In genomic region chr5:159953609-159954008, GRCh38 we compare ENCODE assay signal across 27 cellular contexts. TPM values are rescaled to one million over a fixed set of nuclear protein-coding genes. Genes with fewer than 3 reads are reported as not detected.
"Had no signal": no experiment of that assay in that cellular context is flagged by ENCODE, and none has a peak within 500 bp of the region (broad histone marks: within the 10 kb centered on the region; RNA-seq: fewer than 3 reads in every experiment).

No MANE protein-coding gene starts in this region.

- H3K27ac Mint-ChIP-seq: naive thymus-derived CD8-positive, alpha-beta T cell; natural killer cell treated with Interleukin-12 subunit alpha and Interleukin-12 subunit beta and Interleukin-15 and Interleukin-18, amount 100 ng/mL, for 72 hours; stimulated activated effector memory CD8-positive, alpha-beta T cell treated with anti-CD3 and anti-CD28 coated beads, Interleukin-12 subunit alpha, Interleukin-12 subunit beta, amount 100 ng/mL, for 72 hours; stimulated activated naive B cell treated with anti-CD40 and anti-IgM and Interleukin-4, amounts not matched to agents 10 μg/mL and 1 μg/mL and 100 μg/mL, for 72 hours; stimulated activated naive CD8-positive, alpha-beta T cell treated with anti-CD3 and anti-CD28 coated beads, Interleukin-15, Interleukin-2, amounts not matched to agents 100 ng/mL and 50 ng/mL, for 24 hours had no signal

- H3K36me3 ChIP-seq: neutrophil, ovary, sigmoid colon, stomach, thoracic aorta, thyroid gland, tibial nerve, upper lobe of left lung, vagina had no signal

- H3K9ac ChIP-seq: parathyroid adenoma had no signal

- H3K4me1 Mint-ChIP-seq: naive thymus-derived CD8-positive, alpha-beta T cell; stimulated activated effector memory CD8-positive, alpha-beta T cell treated with anti-CD3 and anti-CD28 coated beads, Interleukin-12 subunit alpha, Interleukin-12 subunit beta, amount 100 ng/mL, for 72 hours; stimulated activated naive B cell treated with anti-CD40 and anti-IgM and Interleukin-4, amounts not matched to agents 10 μg/mL and 1 μg/mL and 100 μg/mL, for 72 hours had no signal

- H3K9me3 Mint-ChIP-seq: naive thymus-derived CD8-positive, alpha-beta T cell; natural killer cell treated with Interleukin-12 subunit alpha and Interleukin-12 subunit beta and Interleukin-15 and Interleukin-18, amount 100 ng/mL, for 72 hours; stimulated activated effector memory CD8-positive, alpha-beta T cell treated with anti-CD3 and anti-CD28 coated beads, Interleukin-12 subunit alpha, Interleukin-12 subunit beta, amount 100 ng/mL, for 72 hours; stimulated activated naive B cell treated with anti-CD40 and anti-IgM and Interleukin-4, amounts not matched to agents 10 μg/mL and 1 μg/mL and 100 μg/mL, for 72 hours; stimulated activated naive CD8-positive, alpha-beta T cell treated with anti-CD3 and anti-CD28 coated beads, Interleukin-15, Interleukin-2, amounts not matched to agents 100 ng/mL and 50 ng/mL, for 24 hours had no signal

- H3K36me3 Mint-ChIP-seq: naive thymus-derived CD8-positive, alpha-beta T cell; natural killer cell treated with Interleukin-12 subunit alpha and Interleukin-12 subunit beta and Interleukin-15 and Interleukin-18, amount 100 ng/mL, for 72 hours; stimulated activated effector memory CD8-positive, alpha-beta T cell treated with anti-CD3 and anti-CD28 coated beads, Interleukin-12 subunit alpha, Interleukin-12 subunit beta, amount 100 ng/mL, for 72 hours; stimulated activated naive B cell treated with anti-CD40 and anti-IgM and Interleukin-4, amounts not matched to agents 10 μg/mL and 1 μg/mL and 100 μg/mL, for 72 hours had no signal

- H3K27me3 ChIP-seq: neutrophil, ovary, right lobe of liver, stomach, thyroid gland, tibial nerve, upper lobe of left lung, vagina had no signal

- H3K9me3 ChIP-seq: neutrophil, ovary, psoas muscle, right lobe of liver, sigmoid colon, stomach, thoracic aorta, thyroid gland, tibial nerve, upper lobe of left lung, vagina had no signal

- H3K4me1 ChIP-seq: parathyroid adenoma, psoas muscle, right lobe of liver, sigmoid colon, stomach, thyroid gland, tibial nerve, upper lobe of left lung, vagina had no signal

- H3K4me3 ChIP-seq: ovary, psoas muscle, right lobe of liver, sigmoid colon, stomach, thoracic aorta, thyroid gland, tibial nerve, upper lobe of left lung, vagina had no signal

- DNase-seq: naive thymus-derived CD8-positive, alpha-beta T cell; nucleus accumbens; ovary; posterior cingulate gyrus; psoas muscle; right cardiac atrium; right lobe of liver; sigmoid colon; small intestine; stimulated activated CD4-positive, alpha-beta T cell treated with anti-CD3 and anti-CD28 coated beads, Interleukin-15, amount 100 ng/mL, for 24 hours; stimulated activated CD4-positive, alpha-beta T cell treated with anti-CD3 and anti-CD28 coated beads, Interleukin-2, amount 100 ng/mL, for 24 hours; stimulated activated CD4-positive, alpha-beta T cell treated with anti-CD3 and anti-CD28 coated beads, Interleukin-2, amount 100 ng/mL, for 48 hours; stimulated activated CD4-positive, alpha-beta T cell treated with anti-CD3 and anti-CD28 coated beads, Interleukin-4, amount 100 ng/mL, for 24 hours; stimulated activated naive B cell treated with anti-CD40 and anti-IgM and Interleukin-4, amounts not matched to agents 10 μg/mL and 1 μg/mL and 100 μg/mL, for 72 hours; stimulated activated naive CD4-positive, alpha-beta T cell treated with Interleukin-2 at 50 U/mL for 16 hours; stomach; thyroid gland; trophoblast cell; upper lobe of left lung had no signal

- H3K4me3 Mint-ChIP-seq: naive thymus-derived CD8-positive, alpha-beta T cell; natural killer cell treated with Interleukin-12 subunit alpha and Interleukin-12 subunit beta and Interleukin-15 and Interleukin-18, amount 100 ng/mL, for 72 hours; stimulated activated effector memory CD8-positive, alpha-beta T cell treated with anti-CD3 and anti-CD28 coated beads, Interleukin-12 subunit alpha, Interleukin-12 subunit beta, amount 100 ng/mL, for 72 hours; stimulated activated naive B cell treated with anti-CD40 and anti-IgM and Interleukin-4, amounts not matched to agents 10 μg/mL and 1 μg/mL and 100 μg/mL, for 72 hours; stimulated activated naive CD8-positive, alpha-beta T cell treated with anti-CD3 and anti-CD28 coated beads, Interleukin-15, Interleukin-2, amounts not matched to agents 100 ng/mL and 50 ng/mL, for 24 hours had no signal

- ATAC-seq: naive thymus-derived CD8-positive, alpha-beta T cell; natural killer cell treated with Interleukin-12 subunit alpha and Interleukin-12 subunit beta and Interleukin-15 and Interleukin-18, amount 100 ng/mL, for 72 hours; psoas muscle; right cardiac atrium; right lobe of liver; stimulated activated effector memory CD8-positive, alpha-beta T cell treated with anti-CD3 and anti-CD28 coated beads, Interleukin-12 subunit alpha, Interleukin-12 subunit beta, amount 100 ng/mL, for 72 hours; stimulated activated naive B cell treated with anti-CD40 and anti-IgM and Interleukin-4, amounts not matched to agents 10 μg/mL and 1 μg/mL and 100 μg/mL, for 72 hours had no signal

- H3K27ac ChIP-seq: neutrophil, ovary, parathyroid adenoma, psoas muscle, right lobe of liver, sigmoid colon, stomach, thoracic aorta, thyroid gland, tibial nerve, upper lobe of left lung, vagina had no signal

RNA-seq across cellular contexts. Expression of gene ADRA1B, which starts 37.3 kb away (rescaled TPM):
- total RNA-seq: naive thymus-derived CD8-positive, alpha-beta T cell; natural killer cell treated with Interleukin-12 subunit alpha and Interleukin-12 subunit beta and Interleukin-15 and Interleukin-18, amount 100 ng/mL, for 72 hours had no signal
- polyA plus RNA-seq: naive thymus-derived CD8-positive, alpha-beta T cell had no signal
